In genomic region chr9:79240774-79241173, GRCh38 we compare ENCODE assay signal across 25 cellular contexts.
"Had no signal": no experiment of that assay in that cellular context is flagged by ENCODE, and none has a peak within 500 bp of the region (broad histone marks: within the 10 kb centered on the region; RNA-seq: fewer than 3 reads in every experiment).

No MANE protein-coding gene starts in this region.

- H3K9me3 Mint-ChIP-seq: effector memory CD8-positive, alpha-beta T cell; memory B cell; natural killer cell; stimulated activated effector memory CD8-positive, alpha-beta T cell treated with anti-CD3 and anti-CD28 coated beads, Interleukin-12 subunit alpha, Interleukin-12 subunit beta, amount 100 ng/mL, for 72 hours had no signal

- H3K79me2 ChIP-seq: parathyroid adenoma had no signal

- H3K4me3 ChIP-seq: esophagus squamous epithelium, heart right ventricle, lung, prostate gland, right atrium auricular region, sigmoid colon, stomach, thyroid gland, upper lobe of left lung had no signal

- H3K4me1 Mint-ChIP-seq: memory B cell; natural killer cell; stimulated activated effector memory CD8-positive, alpha-beta T cell treated with anti-CD3 and anti-CD28 coated beads, Interleukin-12 subunit alpha, Interleukin-12 subunit beta, amount 100 ng/mL, for 72 hours had no signal

- H3K4me1 ChIP-seq: esophagus squamous epithelium, heart right ventricle, parathyroid adenoma, prostate gland, right atrium auricular region, sigmoid colon, stomach, thyroid gland, upper lobe of left lung had no signal

- H3K27me3 ChIP-seq: esophagus squamous epithelium, neutrophil, right atrium auricular region, sigmoid colon, stomach, thyroid gland, upper lobe of left lung had no signal

- H2AFZ ChIP-seq: parathyroid adenoma had no signal

- H3K4me3 Mint-ChIP-seq: effector memory CD8-positive, alpha-beta T cell; memory B cell; natural killer cell; stimulated activated effector memory CD8-positive, alpha-beta T cell treated with anti-CD3 and anti-CD28 coated beads, Interleukin-12 subunit alpha, Interleukin-12 subunit beta, amount 100 ng/mL, for 72 hours had no signal

- DNase-seq: cerebellar nuclear complex; cortex of kidney; effector memory CD8-positive, alpha-beta T cell; erythroblast; esophagus squamous epithelium; foreskin melanocyte; glutamatergic neuron; heart right ventricle; hippocampal formation; left ventricle myocardium superior; natural killer cell; sigmoid colon; stimulated activated CD4-positive, alpha-beta T cell treated with anti-CD3 and anti-CD28 coated beads, Interleukin-2, amount 100 ng/mL, for 24 hours; stimulated activated CD4-positive, alpha-beta T cell treated with anti-CD3 and anti-CD28 coated beads, Interleukin-4, amount 100 ng/mL, for 24 hours; stimulated activated naive CD4-positive, alpha-beta T cell treated with Interleukin-2 at 50 U/mL for 16 hours; stomach; thyroid gland; upper lobe of left lung had no signal

- H3K36me3 ChIP-seq: esophagus squamous epithelium, heart right ventricle, neutrophil, prostate gland, right atrium auricular region, sigmoid colon, stomach, thyroid gland, upper lobe of left lung had no signal

- H3K27ac Mint-ChIP-seq: effector memory CD8-positive, alpha-beta T cell; memory B cell; natural killer cell; stimulated activated effector memory CD8-positive, alpha-beta T cell treated with anti-CD3 and anti-CD28 coated beads, Interleukin-12 subunit alpha, Interleukin-12 subunit beta, amount 100 ng/mL, for 72 hours had no signal

- H3K27ac ChIP-seq: esophagus squamous epithelium, heart right ventricle, neutrophil, parathyroid adenoma, prostate gland, right atrium auricular region, sigmoid colon, stomach, thyroid gland, upper lobe of left lung had no signal

- H3K36me3 Mint-ChIP-seq: memory B cell; natural killer cell; stimulated activated effector memory CD8-positive, alpha-beta T cell treated with anti-CD3 and anti-CD28 coated beads, Interleukin-12 subunit alpha, Interleukin-12 subunit beta, amount 100 ng/mL, for 72 hours had no signal

- H3K9me3 ChIP-seq: esophagus squamous epithelium, heart right ventricle, neutrophil, prostate gland, right atrium auricular region, sigmoid colon, stomach, thyroid gland, upper lobe of left lung had no signal

- ATAC-seq: effector memory CD8-positive, alpha-beta T cell; heart right ventricle; left ventricle myocardium superior; natural killer cell; stimulated activated effector memory CD8-positive, alpha-beta T cell treated with anti-CD3 and anti-CD28 coated beads, Interleukin-12 subunit alpha, Interleukin-12 subunit beta, amount 100 ng/mL, for 72 hours had no signal

- H3K27me3 Mint-ChIP-seq: effector memory CD8-positive, alpha-beta T cell; memory B cell had no signal

- H3K9ac ChIP-seq: parathyroid adenoma had no signal
